8 cellular contexts compared by ENCODE assay signal in the genomic region with DNA sequence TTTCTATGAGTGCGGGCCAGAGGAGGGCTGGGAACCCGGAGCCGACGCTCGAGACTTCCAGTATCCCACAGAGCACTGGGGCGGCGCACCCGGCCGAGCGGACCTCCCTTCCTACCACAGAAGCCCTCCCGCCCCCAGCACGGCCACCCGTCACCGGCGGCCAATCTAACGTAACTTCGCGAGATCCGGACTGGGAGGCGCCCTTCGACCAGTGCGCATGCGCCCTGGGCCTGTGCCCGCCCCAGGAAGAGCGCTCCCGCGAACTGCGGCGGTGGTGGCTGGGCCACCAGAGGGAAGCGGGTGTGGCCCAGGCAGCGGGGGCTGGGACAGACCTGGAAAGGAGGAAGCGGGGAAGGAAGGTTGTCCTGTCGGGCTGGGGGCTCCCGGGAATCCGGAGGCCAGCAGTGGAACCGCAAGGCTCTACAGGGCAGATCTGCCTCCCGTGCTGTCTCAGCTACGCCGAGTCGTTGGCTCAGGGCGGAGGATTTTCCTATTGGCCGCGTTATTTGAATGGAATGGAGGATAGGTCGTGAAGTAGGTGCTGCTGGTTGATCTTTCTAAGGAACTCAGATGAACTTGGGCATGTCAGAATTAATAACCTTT. TPM values are rescaled to one million over a fixed set of nuclear protein-coding genes. Genes with fewer than 3 reads are reported as not detected.
DNase-seq lines count a peak whose midpoint lies in the region; ATAC-seq and TF ChIP-seq lines count a peak whose summit lies in the region.

A gene (minus strand): TSS at position 77 of the 603 bp plus-strand sequence. CDS start 166 bp downstream, outside the sequence.

- in situ Hi-C loops in KBM-7 (cut with MboI; ENCODE audit: low pct_unique_long_range_greater_than_20kb, low sequenced_read_pairs), result no loop called here

- no peaks in the 10 kb centered on the region for H3K9me3 ChIP-seq in esophagus (ENCODE audit: control insufficient read depth in 2 of 2, insufficient read depth in 1 of 2, low read depth in 1 of 2, low read length in 1 of 2)
- no peaks in the 10 kb centered on the region for H3K9me3 ChIP-seq in muscle layer of colon (ENCODE audit: low read length)

- H3K4me1 Mint-ChIP-seq in activated T-cell treated with anti-CD3 and anti-CD28 coated beads, Interleukin-2, amount 50 U/mL, for 4 hours (ENCODE audit: low read depth), result peaks cover 29% of the 10 kb centered on the region

- peak; percentile 99 for DNase-seq in DMS53 (lab: John Stamatoyannopoulos, UW)
- peak; percentile 99 for DNase-seq in KBM-7
- peak; percentile 91 for DNase-seq in activated T-cell treated with anti-CD3 and anti-CD28 coated beads, Interleukin-2, amount 50 U/mL, for 4 hours
- DNase-seq in stimulated activated CD8-positive, alpha-beta memory T cell treated with anti-CD3 and anti-CD28 coated beads, Interleukin-7, amount 100 ng/mL, for 24 hours (ENCODE audit: low read depth), result peak; percentile 81

- ATAC-seq in GM21717 (IDR thresholded peaks at IDR 0.05; ENCODE audit: unreplicated experiment), result peak; percentile 92
- ATAC-seq in activated T-cell treated with anti-CD3 and anti-CD28 coated beads, Interleukin-2, amount 50 U/mL, for 4 hours, result peak; percentile 85 to 89

- 0% methylated on average over 43 to 44 of the region's 44 CpGs for WGBS in esophagus, 2 donors

- H3K27me3 Mint-ChIP-seq in activated T-cell treated with anti-CD3 and anti-CD28 coated beads, Interleukin-2, amount 50 U/mL, for 4 hours (ENCODE audit: low read depth), result no peaks in the 10 kb centered on the region

- H3K4me1 ChIP-seq in esophagus (ENCODE audit: control insufficient read depth in 2 of 2, insufficient read depth in 2 of 2, low read length in 1 of 2) (no peaks in the 10 kb centered on the region), muscle layer of colon (ENCODE audit: insufficient read depth, low read length) (peaks cover 3% of the 10 kb centered on the region)

- H3K4me3 ChIP-seq in esophagus (ENCODE audit: low read depth in 1 of 2, low read length in 2 of 2) (peak within 1 kb of the TSS; percentile 83 to 98), muscle layer of colon (ENCODE audit: low read depth in 1 of 2, low read length in 2 of 2) (peak within 1 kb of the TSS; percentile 91 to 94)

- H3K9ac ChIP-seq in muscle layer of colon (ENCODE audit: low read length), result peak within 1 kb of the TSS; percentile 100

- H3K36me3 ChIP-seq in esophagus (ENCODE audit: control insufficient read depth in 2 of 2, insufficient read depth in 2 of 2, low read length in 1 of 2) (no peaks in the 10 kb centered on the region), muscle layer of colon (ENCODE audit: insufficient read depth, low read length) (no peaks in the 10 kb centered on the region)

- H3K27ac ChIP-seq in esophagus (ENCODE audit: low read depth in 2 of 2, low read length in 1 of 2), result peak within 1 kb of the TSS; percentile 98
- H3K27ac ChIP-seq in muscle layer of colon (ENCODE audit: low read depth, low read length), result peak within 1 kb of the TSS; percentile 99

- peaks cover 1% of the 10 kb centered on the region for H3K36me3 Mint-ChIP-seq in activated T-cell treated with anti-CD3 and anti-CD28 coated beads, Interleukin-2, amount 50 U/mL, for 4 hours (ENCODE audit: insufficient read depth)

- peak within 1 kb of the TSS; percentile 99 for H3K4me3 Mint-ChIP-seq in activated T-cell treated with anti-CD3 and anti-CD28 coated beads, Interleukin-2, amount 50 U/mL, for 4 hours

- H3K27me3 ChIP-seq in esophagus (ENCODE audit: control insufficient read depth in 1 of 2, insufficient read depth in 2 of 2, low read length in 2 of 2), result no peaks in the 10 kb centered on the region
- no peaks in the 10 kb centered on the region for H3K27me3 ChIP-seq in muscle layer of colon (ENCODE audit: control insufficient read depth in 1 of 2, insufficient read depth in 2 of 2, low read length in 2 of 2)

- no peaks in the 10 kb centered on the region for H3K9me3 Mint-ChIP-seq in activated T-cell treated with anti-CD3 and anti-CD28 coated beads, Interleukin-2, amount 50 U/mL, for 4 hours

TF ChIP-seq in PFSK-1, 5 proteins besides CTCF, POLR2A, EP300 and RAD21:
- TF ChIP-seq POLR2AphosphoS5 (IDR thresholded peaks at IDR 0.05; ENCODE audit: low read depth, low read length) (peak; percentile 92), TAF1 (IDR thresholded peaks at IDR 0.05; ENCODE audit: borderline replicate concordance, insufficient read depth, low read length) (no peak; the same call in 1 of the 2 replicates), FOXP2 (optimal IDR thresholded peaks at IDR 0.05; ENCODE audit: borderline replicate concordance, extremely low read depth, extremely low read length, insufficient read depth) (peak; percentile 60), SIN3A (IDR thresholded peaks at IDR 0.05; ENCODE audit: borderline replicate concordance, insufficient read depth, low read length) (peak; percentile 13; the same call in 1 of the 2 replicates)
- TF ChIP-seq, protein P1, sequence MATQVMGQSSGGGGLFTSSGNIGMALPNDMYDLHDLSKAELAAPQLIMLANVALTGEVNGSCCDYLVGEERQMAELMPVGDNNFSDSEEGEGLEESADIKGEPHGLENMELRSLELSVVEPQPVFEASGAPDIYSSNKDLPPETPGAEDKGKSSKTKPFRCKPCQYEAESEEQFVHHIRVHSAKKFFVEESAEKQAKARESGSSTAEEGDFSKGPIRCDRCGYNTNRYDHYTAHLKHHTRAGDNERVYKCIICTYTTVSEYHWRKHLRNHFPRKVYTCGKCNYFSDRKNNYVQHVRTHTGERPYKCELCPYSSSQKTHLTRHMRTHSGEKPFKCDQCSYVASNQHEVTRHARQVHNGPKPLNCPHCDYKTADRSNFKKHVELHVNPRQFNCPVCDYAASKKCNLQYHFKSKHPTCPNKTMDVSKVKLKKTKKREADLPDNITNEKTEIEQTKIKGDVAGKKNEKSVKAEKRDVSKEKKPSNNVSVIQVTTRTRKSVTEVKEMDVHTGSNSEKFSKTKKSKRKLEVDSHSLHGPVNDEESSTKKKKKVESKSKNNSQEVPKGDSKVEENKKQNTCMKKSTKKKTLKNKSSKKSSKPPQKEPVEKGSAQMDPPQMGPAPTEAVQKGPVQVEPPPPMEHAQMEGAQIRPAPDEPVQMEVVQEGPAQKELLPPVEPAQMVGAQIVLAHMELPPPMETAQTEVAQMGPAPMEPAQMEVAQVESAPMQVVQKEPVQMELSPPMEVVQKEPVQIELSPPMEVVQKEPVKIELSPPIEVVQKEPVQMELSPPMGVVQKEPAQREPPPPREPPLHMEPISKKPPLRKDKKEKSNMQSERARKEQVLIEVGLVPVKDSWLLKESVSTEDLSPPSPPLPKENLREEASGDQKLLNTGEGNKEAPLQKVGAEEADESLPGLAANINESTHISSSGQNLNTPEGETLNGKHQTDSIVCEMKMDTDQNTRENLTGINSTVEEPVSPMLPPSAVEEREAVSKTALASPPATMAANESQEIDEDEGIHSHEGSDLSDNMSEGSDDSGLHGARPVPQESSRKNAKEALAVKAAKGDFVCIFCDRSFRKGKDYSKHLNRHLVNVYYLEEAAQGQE (IDR thresholded peaks at IDR 0.05; ENCODE audit: insufficient read depth in 1 of 2, low read depth in 2 of 2, low read length in 2 of 2), result 0 out of 4 replicates have a peak, but pooled peaks of 1 of the 2 experiments have one; percentile 16
TF ChIP-seq in PFSK-1: peak in this region for 4.

RNA-seq across cellular contexts. Expression of the gene that starts here (rescaled TPM):
- 19.5 TPM for polyA plus RNA-seq in PFSK-1 (2012; ENCODE audit: insufficient read length, low read depth)
- total RNA-seq in activated T-cell treated with anti-CD3 and anti-CD28 coated beads, Interleukin-2, amount 50 U/mL, for 4 hours, result 10 to 100 TPM; 51.0 to 62.5 (median 56.8) TPM
- polyA plus RNA-seq in esophagus, result 10 to 100 TPM; 17.3 to 24.6 TPM

Comparison
In these comparisons a context has a peak if more than half of its experiments do, and no peak if none do; other contexts are left out.
1. Peak in every context shown above with its lines: DNase-seq, ATAC-seq, H3K4me3 ChIP-seq and H3K27ac ChIP-seq.